Comparison of ENCODE assay signal across 8 cellular contexts in genomic region chr1:150970818-150971582, GRCh38. TPM values are rescaled to one million over a fixed set of nuclear protein-coding genes. Genes with fewer than 3 reads are reported as not detected.
DNase-seq lines count a peak whose midpoint lies in the region; ATAC-seq, FAIRE-seq and TF ChIP-seq lines count a peak whose summit lies in the region.

No MANE protein-coding gene starts in this region.

- DNase-seq in activated naive CD8-positive, alpha-beta T cell treated with anti-CD3 and anti-CD28 coated beads, Interleukin-2, amount 10 ng/mL, durations not matched to agents 7 days and 5 days = no peak
- DNase-seq in right cardiac atrium = peak; percentile 84 to 92 (median 90)
- peak; percentile 27 for DNase-seq in skeletal muscle cell (ENCODE audit: low read depth)
- no peak for DNase-seq in H54 (ENCODE audit: insufficient read length, low spot score)
- no peak for DNase-seq in GM13977 (ENCODE audit: low spot score)
- no peak for DNase-seq in GM10248 (ENCODE audit: extremely low spot score)
- DNase-seq in activated CD4-positive, alpha-beta T cell treated with anti-CD3 and anti-CD28 coated beads, Interleukin-2, amount 50 U/mL, for 1 hour = no peak

- 39% methylated on average over 11 of the region's 11 CpGs for WGBS in right cardiac atrium

- TF ChIP-seq CTCF in HEK293 (tag by site-specific recombination; IDR thresholded peaks at IDR 0.05) (no peak), GM13977 (IDR thresholded peaks at IDR 0.05; ENCODE audit: extremely low read depth, insufficient read depth, missing control alignments) (no peak), GM10248 (IDR thresholded peaks at IDR 0.05; ENCODE audit: control extremely low read depth, extremely low read depth, low read depth, missing control alignments) (no peak)

- H3K4me3 ChIP-seq in HEK293 (ENCODE audit: low read depth, low read length) (no peak overlapping the region), right cardiac atrium (ENCODE audit: low read length) (no peak overlapping the region), skeletal muscle cell (ENCODE audit: low read depth, low read length) (no peak overlapping the region)

- peaks cover 42% of the 10 kb centered on the region for H3K4me1 Mint-ChIP-seq in activated naive CD8-positive, alpha-beta T cell treated with anti-CD3 and anti-CD28 coated beads, Interleukin-2, amount 10 ng/mL, durations not matched to agents 7 days and 5 days

- H3K27ac ChIP-seq in HEK293 (ENCODE audit: extremely low read depth, low read depth, low read length) (no peak overlapping the region), right cardiac atrium (ENCODE audit: low read length) (peak overlapping the region; percentile 26)

- H3K27me3 ChIP-seq in right cardiac atrium (ENCODE audit: control insufficient read depth, insufficient read depth) = no peaks in the 10 kb centered on the region

- CTCF ChIA-PET in HEK293 (lab: Yijun Ruan, JAX) (interaction anchor here (0.6 to 2.4 kb wide), 6 partner anchors 8 to 45 kb away, joined by 3 to 10 read pairs (median 4); partner anchors contain the start of genes ANXA9 and SETDB1), GM10248 (lab: Yijun Ruan, JAX) (interaction anchor here (1.1 to 4.1 kb wide), 7 partner anchors 9 to 41 kb away, joined by 3 to 28 read pairs (median 6); partner anchors contain the start of gene ANXA9)

- H3K36me3 Mint-ChIP-seq in activated naive CD8-positive, alpha-beta T cell treated with anti-CD3 and anti-CD28 coated beads, Interleukin-2, amount 10 ng/mL, durations not matched to agents 7 days and 5 days = peaks cover 19% of the 10 kb centered on the region

- H3K27ac Mint-ChIP-seq in activated naive CD8-positive, alpha-beta T cell treated with anti-CD3 and anti-CD28 coated beads, Interleukin-2, amount 10 ng/mL, durations not matched to agents 7 days and 5 days = peak overlapping the region; percentile 76

- H3K36me3 ChIP-seq in HEK293 (ENCODE audit: control insufficient read depth in 2 of 2, insufficient read depth in 1 of 2, low read length in 2 of 2) = peaks cover 6 to 36% of the 10 kb centered on the region in 2 experiments; a peak in 2 of 3 replicates

- FAIRE-seq in H54 (lab: Jason Lieb, UNC) = no peak

- H3K27me3 Mint-ChIP-seq in activated naive CD8-positive, alpha-beta T cell treated with anti-CD3 and anti-CD28 coated beads, Interleukin-2, amount 10 ng/mL, durations not matched to agents 7 days and 5 days = peaks cover 2% of the 10 kb centered on the region

- no peak for TF ChIP-seq POLR2A in H54 (IDR thresholded peaks at IDR 0.05; ENCODE audit: low read depth, low read length)

- H3K4me1 ChIP-seq in HEK293 (ENCODE audit: control insufficient read depth, insufficient read depth, low read length) (peaks cover 19% of the 10 kb centered on the region), right cardiac atrium (ENCODE audit: control insufficient read depth, insufficient read depth, low read length) (peaks cover 24% of the 10 kb centered on the region)

- H3K4me3 Mint-ChIP-seq in activated naive CD8-positive, alpha-beta T cell treated with anti-CD3 and anti-CD28 coated beads, Interleukin-2, amount 10 ng/mL, durations not matched to agents 7 days and 5 days = peak overlapping the region; percentile 9

- no peak for ATAC-seq in activated naive CD8-positive, alpha-beta T cell treated with anti-CD3 and anti-CD28 coated beads, Interleukin-2, amount 10 ng/mL, durations not matched to agents 7 days and 5 days (ENCODE audit: low read depth)
- ATAC-seq in right cardiac atrium = peak; percentile 79 to 80

- POLR2A ChIA-PET in HEK293 (lab: Yijun Ruan, JAX) (interaction anchor here (0.6 to 1.1 kb wide), 5 partner anchors 10 to 392 kb away, joined by 3 to 5 read pairs (median 4); partner anchors contain the start of genes MCL1 and VPS72), GM10248 (lab: Yijun Ruan, JAX) (interaction anchor here (0.7 kb wide), 1 partner anchor 386 kb away, joined by 3 read pairs; no protein-coding TSS in a partner anchor)
- POLR2A ChIA-PET in activated naive CD8-positive, alpha-beta T cell treated with anti-CD3 and anti-CD28 coated beads, Interleukin-2, amount 10 ng/mL, durations not matched to agents 7 days and 5 days (lab: Charles Lee) = interaction anchor here (0.5 kb wide), 1 partner anchor 46 kb away, joined by 3 read pairs; no protein-coding TSS in a partner anchor

- H3K9me3 Mint-ChIP-seq in activated naive CD8-positive, alpha-beta T cell treated with anti-CD3 and anti-CD28 coated beads, Interleukin-2, amount 10 ng/mL, durations not matched to agents 7 days and 5 days = no peaks in the 10 kb centered on the region

- in situ Hi-C loops in GM13977 (cut with MboI; ENCODE audit: low pct_unique_long_range_greater_than_20kb, low sequenced_read_pairs, unreplicated experiment) = loop anchor here (25.0 kb wide), 1 partner anchor 734 kb away; the partner anchor contains the start of gene ANP32E

- H3K9me3 ChIP-seq in HEK293 (ENCODE audit: control insufficient read depth, insufficient read depth, low read depth, low read length) (no peaks in the 10 kb centered on the region), right cardiac atrium (ENCODE audit: control insufficient read depth, low read length) (no peaks in the 10 kb centered on the region)

- intact Hi-C loops in right cardiac atrium (cut with DNase I) = no loop called here

TF ChIP-seq in HEK293, 187 proteins besides CTCF, POLR2A, EP300 and RAD21 (continues in another document):
- TF ChIP-seq ZNF600 (tag by site-specific recombination; IDR thresholded peaks at IDR 0.05) (peak; percentile 95), GLI2 (tag by site-specific recombination; IDR thresholded peaks at IDR 0.05; ENCODE audit: borderline replicate concordance, low read depth) (no peak), ZNF341 (tag by site-specific recombination; IDR thresholded peaks at IDR 0.05; ENCODE audit: low read depth) (peak; percentile 72), EGR2 (tag by site-specific recombination; IDR thresholded peaks at IDR 0.05; ENCODE audit: low read depth) (peak; percentile 25; the same call in 1 of the 2 replicates), PRDM4 (tag by site-specific recombination; IDR thresholded peaks at IDR 0.05) (0 out of 2 replicates have a peak, but pooled peaks have one; percentile 26), ZBTB48 (tag by site-specific recombination; IDR thresholded peaks at IDR 0.05) (no peak), PATZ1 (tag by site-specific recombination; IDR thresholded peaks at IDR 0.05) (peak; percentile 12; the same call in 1 of the 2 replicates), ZNF114 (tag by site-specific recombination; IDR thresholded peaks at IDR 0.05) (no peak)

RNA-seq across cellular contexts. Expression of gene CERS2, which starts 3.6 kb away (rescaled TPM):
- 100 to 1,000 TPM; 153 TPM for total RNA-seq in activated naive CD8-positive, alpha-beta T cell treated with anti-CD3 and anti-CD28 coated beads, Interleukin-2, amount 10 ng/mL, durations not matched to agents 7 days and 5 days
- total RNA-seq in right cardiac atrium = 100 to 1,000 TPM in 1 of 4 donors, 10 to 100 TPM in 3; 89.3 to 110 (median 93.5) TPM
- 77.3 TPM for polyA plus RNA-seq in right cardiac atrium

RNA-seq across cellular contexts. Expression of gene ANXA9, which starts 11.1 kb away (rescaled TPM):
- total RNA-seq in activated naive CD8-positive, alpha-beta T cell treated with anti-CD3 and anti-CD28 coated beads, Interleukin-2, amount 10 ng/mL, durations not matched to agents 7 days and 5 days = not detected
- total RNA-seq in right cardiac atrium = under 1 TPM in 1 of 4 donors, not detected in 3; 0.21 TPM
- polyA plus RNA-seq in right cardiac atrium = 0.23 TPM

RNA-seq across cellular contexts. Expression of gene MINDY1, which starts 35.7 kb away (rescaled TPM):
- total RNA-seq in activated naive CD8-positive, alpha-beta T cell treated with anti-CD3 and anti-CD28 coated beads, Interleukin-2, amount 10 ng/mL, durations not matched to agents 7 days and 5 days = 10 to 100 TPM; 11.5 to 12.7 TPM
- 10 to 100 TPM; 46.7 to 86.4 (median 52.1) TPM for total RNA-seq in right cardiac atrium
- 34.9 TPM for polyA plus RNA-seq in right cardiac atrium

RNA-seq across cellular contexts. Expression of gene PRUNE1, which starts 37.2 kb away (rescaled TPM):
- total RNA-seq in activated naive CD8-positive, alpha-beta T cell treated with anti-CD3 and anti-CD28 coated beads, Interleukin-2, amount 10 ng/mL, durations not matched to agents 7 days and 5 days = 10 to 100 TPM; 22.9 to 23.2 TPM
- 10 to 100 TPM; 45.8 to 66.0 (median 49.8) TPM for total RNA-seq in right cardiac atrium
- 39.3 TPM for polyA plus RNA-seq in right cardiac atrium

RNA-seq across cellular contexts. Expression of gene SETDB1, which starts 44.8 kb away (rescaled TPM):
- 10 to 100 TPM; 64.0 to 64.6 TPM for total RNA-seq in activated naive CD8-positive, alpha-beta T cell treated with anti-CD3 and anti-CD28 coated beads, Interleukin-2, amount 10 ng/mL, durations not matched to agents 7 days and 5 days
- total RNA-seq in right cardiac atrium = 10 to 100 TPM; 17.4 to 23.8 (median 20.3) TPM
- polyA plus RNA-seq in right cardiac atrium = 12.5 TPM

Comparison
In these comparisons a context has a peak if more than half of its experiments do, and no peak if none do; other contexts are left out.
1. DNase-seq: peak in right cardiac atrium (3 of 3) and skeletal muscle cell (single experiment); none in activated naive CD8-positive, alpha-beta T cell treated with anti-CD3 and anti-CD28 coated beads, Interleukin-2, amount 10 ng/mL, durations not matched to agents 7 days and 5 days (single experiment), H54 (single experiment), GM13977 (single experiment), GM10248 (single experiment) and activated CD4-positive, alpha-beta T cell treated with anti-CD3 and anti-CD28 coated beads, Interleukin-2, amount 50 U/mL, for 1 hour (single experiment).